In genomic region chr1:4149281-4149680, GRCh38 we compare ENCODE assay signal across 26 cellular contexts.
"Had no signal": no experiment of that assay in that cellular context is flagged by ENCODE, and none has a peak within 500 bp of the region (broad histone marks: within the 10 kb centered on the region; RNA-seq: fewer than 3 reads in every experiment).

No MANE protein-coding gene starts in this region.

- H3K27me3 ChIP-seq: neutrophil, right lobe of liver, transverse colon, vagina had no signal

- H3K79me2 ChIP-seq: parathyroid adenoma had no signal

- H3K36me3 ChIP-seq: neutrophil, right lobe of liver, stomach, tibial artery, transverse colon, vagina had no signal

- H3K4me1 ChIP-seq: parathyroid adenoma, psoas muscle, right lobe of liver, stomach, tibial artery, transverse colon, vagina had no signal

- H3K4me3 ChIP-seq: psoas muscle, right lobe of liver, skin epidermis, smooth muscle cell, stomach, tibial artery, transverse colon, vagina had no signal

- H3K9me3 Mint-ChIP-seq: naive B cell; naive thymus-derived CD8-positive, alpha-beta T cell; natural killer cell treated with Interleukin-12 subunit alpha and Interleukin-12 subunit beta and Interleukin-15 and Interleukin-18, amount 100 ng/mL, for 72 hours; nephron progenitor cell; neural crest cell; stimulated activated effector memory CD8-positive, alpha-beta T cell treated with anti-CD3 and anti-CD28 coated beads, Interleukin-12 subunit alpha, Interleukin-12 subunit beta, amount 100 ng/mL, for 72 hours; stimulated activated naive B cell treated with anti-CD40 and anti-IgM and Interleukin-4, amounts not matched to agents 10 μg/mL and 1 μg/mL and 100 μg/mL, for 72 hours; type B pancreatic cell had no signal

- H3K4me1 Mint-ChIP-seq: naive B cell; naive thymus-derived CD8-positive, alpha-beta T cell; stimulated activated effector memory CD8-positive, alpha-beta T cell treated with anti-CD3 and anti-CD28 coated beads, Interleukin-12 subunit alpha, Interleukin-12 subunit beta, amount 100 ng/mL, for 72 hours; stimulated activated naive B cell treated with anti-CD40 and anti-IgM and Interleukin-4, amounts not matched to agents 10 μg/mL and 1 μg/mL and 100 μg/mL, for 72 hours had no signal

- H3K9me3 ChIP-seq: neutrophil, psoas muscle, right lobe of liver, stomach, tibial artery, transverse colon, vagina had no signal

- ATAC-seq: naive thymus-derived CD8-positive, alpha-beta T cell; psoas muscle; right cardiac atrium; right lobe of liver; stimulated activated effector memory CD8-positive, alpha-beta T cell treated with anti-CD3 and anti-CD28 coated beads, Interleukin-12 subunit alpha, Interleukin-12 subunit beta, amount 100 ng/mL, for 72 hours; stimulated activated naive B cell treated with anti-CD40 and anti-IgM and Interleukin-4, amounts not matched to agents 10 μg/mL and 1 μg/mL and 100 μg/mL, for 72 hours had no signal

- H3K4me2 ChIP-seq: smooth muscle cell had no signal

- H2AFZ ChIP-seq: parathyroid adenoma had no signal

- H3K27ac ChIP-seq: neutrophil, parathyroid adenoma, psoas muscle, right lobe of liver, skin epidermis, stomach, tibial artery, transverse colon, vagina had no signal

- H3K4me3 Mint-ChIP-seq: naive thymus-derived CD8-positive, alpha-beta T cell; natural killer cell treated with Interleukin-12 subunit alpha and Interleukin-12 subunit beta and Interleukin-15 and Interleukin-18, amount 100 ng/mL, for 72 hours; nephron progenitor cell; neural crest cell; stimulated activated effector memory CD8-positive, alpha-beta T cell treated with anti-CD3 and anti-CD28 coated beads, Interleukin-12 subunit alpha, Interleukin-12 subunit beta, amount 100 ng/mL, for 72 hours; stimulated activated naive B cell treated with anti-CD40 and anti-IgM and Interleukin-4, amounts not matched to agents 10 μg/mL and 1 μg/mL and 100 μg/mL, for 72 hours; type B pancreatic cell had no signal

- H3K9ac ChIP-seq: parathyroid adenoma had no signal

- DNase-seq: naive B cell; naive thymus-derived CD8-positive, alpha-beta T cell; nephron progenitor cell; nucleus accumbens; psoas muscle; right cardiac atrium; stimulated activated CD4-positive, alpha-beta T cell treated with anti-CD3 and anti-CD28 coated beads, Interleukin-15, amount 100 ng/mL, for 24 hours; stimulated activated CD4-positive, alpha-beta T cell treated with anti-CD3 and anti-CD28 coated beads, Interleukin-2, amount 100 ng/mL, for 24 hours; stimulated activated CD4-positive, alpha-beta T cell treated with anti-CD3 and anti-CD28 coated beads, Interleukin-2, amount 100 ng/mL, for 48 hours; stimulated activated CD4-positive, alpha-beta T cell treated with anti-CD3 and anti-CD28 coated beads, Interleukin-4, amount 100 ng/mL, for 24 hours; stimulated activated naive B cell treated with anti-CD40 and anti-IgM and Interleukin-4, amounts not matched to agents 10 μg/mL and 1 μg/mL and 100 μg/mL, for 72 hours; stimulated activated naive CD4-positive, alpha-beta T cell treated with Interleukin-2 at 50 U/mL for 16 hours; stomach; tibial artery; transverse colon had no signal

- H3K27ac Mint-ChIP-seq: naive thymus-derived CD8-positive, alpha-beta T cell; natural killer cell treated with Interleukin-12 subunit alpha and Interleukin-12 subunit beta and Interleukin-15 and Interleukin-18, amount 100 ng/mL, for 72 hours; progenitor cell of endocrine pancreas; stimulated activated effector memory CD8-positive, alpha-beta T cell treated with anti-CD3 and anti-CD28 coated beads, Interleukin-12 subunit alpha, Interleukin-12 subunit beta, amount 100 ng/mL, for 72 hours; stimulated activated naive B cell treated with anti-CD40 and anti-IgM and Interleukin-4, amounts not matched to agents 10 μg/mL and 1 μg/mL and 100 μg/mL, for 72 hours; type B pancreatic cell had no signal
